Comparison of ENCODE assay signal across 11 cellular contexts in the genomic region with DNA sequence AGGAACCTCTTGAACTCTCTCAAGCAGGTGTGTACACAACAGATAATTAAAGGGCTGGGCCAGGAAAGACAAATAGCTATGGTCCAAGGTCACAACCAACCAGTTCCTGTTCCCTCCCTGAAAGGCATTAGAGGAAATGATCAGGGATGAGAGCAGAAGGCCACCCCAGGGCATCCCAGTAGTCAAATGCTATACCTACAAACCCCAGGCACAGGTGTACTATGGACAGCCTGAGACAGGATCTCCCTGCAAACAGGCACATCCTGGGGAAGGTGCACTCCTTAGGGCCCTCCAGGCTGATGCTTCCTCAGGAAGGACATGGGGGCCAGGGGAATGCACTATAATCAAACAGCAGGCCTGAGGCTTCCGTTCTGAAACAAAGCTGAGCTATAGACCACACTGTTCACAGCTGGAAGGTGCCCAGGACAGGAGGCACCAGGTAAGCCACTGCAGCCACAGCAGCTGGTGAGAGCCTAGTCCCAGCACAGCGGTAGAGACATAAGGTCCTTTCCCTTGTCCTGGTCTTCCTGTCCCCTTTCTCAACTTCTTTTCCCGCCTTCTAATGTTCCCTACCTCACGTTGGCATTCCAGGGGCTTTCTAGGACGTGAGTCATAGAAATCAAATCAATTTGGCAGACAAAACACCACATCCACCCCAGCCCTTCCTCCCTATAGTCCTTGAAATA. TPM values are rescaled to one million over a fixed set of nuclear protein-coding genes. Genes with fewer than 3 reads are reported as not detected.
DNase-seq lines count a peak whose midpoint lies in the region; ATAC-seq and TF ChIP-seq lines count a peak whose summit lies in the region.
"Had no signal": no experiment of that assay in that cellular context is flagged by ENCODE, and none has a peak within 500 bp of the region (broad histone marks: within the 10 kb centered on the region; RNA-seq: fewer than 3 reads in every experiment).

No MANE protein-coding gene starts in this region.

- 60 to 61% methylated on average over 2 of the region's 5 CpGs for WGBS in gastroesophageal sphincter (ENCODE audit: low coverage in 1 of 2), 2 donors

- H3K4me3 ChIP-seq in gastroesophageal sphincter (no peak overlapping the region), subcutaneous abdominal adipose tissue (ENCODE audit: low read depth in 1 of 5, low read length in 5 of 5) (no peak overlapping the region)

- H3K9me3 ChIP-seq in gastroesophageal sphincter (no peaks in the 10 kb centered on the region), subcutaneous abdominal adipose tissue (ENCODE audit: control insufficient read depth in 5 of 5, low read length in 5 of 5) (no peaks in the 10 kb centered on the region)

- ATAC-seq in gastroesophageal sphincter, result peak; percentile 39

- TF ChIP-seq EP300 in gastroesophageal sphincter (IDR thresholded peaks at IDR 0.05), result no peak

- H3K27ac ChIP-seq in gastroesophageal sphincter, result no peak overlapping the region
- H3K27ac ChIP-seq in subcutaneous abdominal adipose tissue (ENCODE audit: low read depth, low read length), result peak overlapping the region; percentile 27

- no peak for TF ChIP-seq POLR2A in gastroesophageal sphincter (IDR thresholded peaks at IDR 0.05)

- peaks cover 0 to 52% of the 10 kb centered on the region in 2 donors for H3K36me3 ChIP-seq in gastroesophageal sphincter
- peaks cover 11 to 35% (median 22%) of the 10 kb centered on the region in 5 donors for H3K36me3 ChIP-seq in subcutaneous abdominal adipose tissue (ENCODE audit: control insufficient read depth in 5 of 5, insufficient read depth in 5 of 5, low read length in 5 of 5)

- no peak for TF ChIP-seq CTCF in gastroesophageal sphincter (IDR thresholded peaks at IDR 0.05)

- DNase-seq in HuH-7.5 (ENCODE audit: low spot score), result peak; percentile 65
- DNase-seq in RPMI8226, result peak; percentile 32
- no peak for DNase-seq in cortex of kidney (lab: John Stamatoyannopoulos, UW)
- no peak for DNase-seq in amniotic stem cell (lab: John Stamatoyannopoulos, UW)
- DNase-seq in NK-92 treated with Interleukin-12 subunit alpha and Interleukin-12 subunit beta, amount 100 ng/mL, for 24 hours (lab: John Stamatoyannopoulos, UW), result no peak
- DNase-seq: kidney; NCI-H2107; stimulated activated CD4-positive, alpha-beta T cell treated with anti-CD3 and anti-CD28 coated beads, Interleukin-4, amount 100 ng/mL, for 24 hours; SW 1271 had no signal

- no peaks in the 10 kb centered on the region for H3K4me1 ChIP-seq in gastroesophageal sphincter
- peaks cover 0 to 16% (median 0%) of the 10 kb centered on the region in 5 donors for H3K4me1 ChIP-seq in subcutaneous abdominal adipose tissue (ENCODE audit: control insufficient read depth in 5 of 5, insufficient read depth in 5 of 5, low read length in 5 of 5)

- no peak overlapping the region for H3K9ac ChIP-seq in subcutaneous abdominal adipose tissue (ENCODE audit: low read length in 5 of 5)

- H3K27me3 ChIP-seq in gastroesophageal sphincter (no peaks in the 10 kb centered on the region), subcutaneous abdominal adipose tissue (ENCODE audit: control insufficient read depth in 5 of 5, insufficient read depth in 4 of 5, low read length in 5 of 5) (no peaks in the 10 kb centered on the region)

RNA-seq across cellular contexts. Expression of a gene that starts 13.3 kb away (rescaled TPM):
- 10 to 100 TPM; 11.9 to 35.6 (median 18.1) TPM for total RNA-seq in gastroesophageal sphincter

Comparison
In these comparisons a context has a peak if more than half of its experiments do, and no peak if none do; other contexts are left out.
1. DNase-seq: peak in HuH-7.5 (single experiment) and RPMI8226 (single experiment); none in cortex of kidney (single experiment), amniotic stem cell (single experiment) and NK-92 treated with Interleukin-12 subunit alpha and Interleukin-12 subunit beta, amount 100 ng/mL, for 24 hours (single experiment).